Comparison of ENCODE assay signal across 8 cellular contexts in the genomic region with DNA sequence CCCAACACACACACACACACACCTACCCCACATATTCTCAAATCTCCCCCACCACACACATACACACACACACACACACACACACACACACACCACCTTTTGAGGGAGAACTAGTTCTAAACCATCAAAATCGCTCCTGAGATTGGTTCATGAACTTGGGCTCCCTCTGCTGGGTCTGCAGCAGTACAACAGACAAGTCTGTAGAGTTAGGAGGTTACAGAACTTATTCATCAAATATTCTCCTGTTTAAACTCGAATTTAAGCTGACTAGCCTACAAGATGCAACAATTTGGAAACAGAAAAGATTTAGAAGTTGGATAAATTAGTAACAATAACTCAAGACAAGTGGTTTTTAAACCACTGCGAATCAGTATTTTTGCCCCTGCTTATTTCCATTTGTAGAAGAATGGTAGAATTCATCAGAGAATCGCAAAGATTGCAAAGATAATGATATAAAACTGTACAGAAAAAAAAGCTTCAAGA.
DNase-seq lines count a peak whose midpoint lies in the region; ATAC-seq and TF ChIP-seq lines count a peak whose summit lies in the region.

No MANE protein-coding gene starts in this region.

- H3K9ac ChIP-seq in NT2/D1 (ENCODE audit: insufficient read length, low read depth), result no peak overlapping the region

- peak; percentile 93 for ATAC-seq in GM18907 (IDR thresholded peaks at IDR 0.05; ENCODE audit: unreplicated experiment)
- peak; percentile 75 for ATAC-seq in HG03280 (IDR thresholded peaks at IDR 0.05; ENCODE audit: unreplicated experiment)
- ATAC-seq in activated T-cell treated with anti-CD3 and anti-CD28 coated beads, Interleukin-2, amount 50 U/mL, for 72 hours (replicated peaks in 1 of 2), result peak in 1 of 2 donors; percentile 47

- no peaks in the 10 kb centered on the region for H3K36me3 Mint-ChIP-seq in activated T-cell treated with anti-CD3 and anti-CD28 coated beads, Interleukin-2, amount 50 U/mL, for 72 hours (ENCODE audit: insufficient read depth in 2 of 2)

- WGBS in spleen, 5 donors, result 31 to 36% (median 32%) methylated on average over 4 of the region's 4 CpGs

- H3K36me3 ChIP-seq in NT2/D1 (ENCODE audit: insufficient read depth, insufficient read length, low read length) (no peaks in the 10 kb centered on the region), left ventricle myocardium inferior (no peaks in the 10 kb centered on the region), spleen (no peaks in the 10 kb centered on the region)

- no peaks in the 10 kb centered on the region for H3K27me3 ChIP-seq in NT2/D1 (ENCODE audit: insufficient read depth, insufficient read length)
- no peaks in the 10 kb centered on the region for H3K27me3 ChIP-seq in left ventricle myocardium inferior (ENCODE audit: low read depth)
- H3K27me3 ChIP-seq in spleen (replicated peaks in 1 of 7), result no peaks in the 10 kb centered on the region

- no peak overlapping the region for H3K4me3 ChIP-seq in NT2/D1 (ENCODE audit: insufficient read length, low read depth)
- H3K4me3 ChIP-seq in left ventricle myocardium inferior, result no peak overlapping the region
- no peak overlapping the region for H3K4me3 ChIP-seq in spleen

- H3K4me1 ChIP-seq in NT2/D1 (ENCODE audit: insufficient read depth, insufficient read length) (no peaks in the 10 kb centered on the region), left ventricle myocardium inferior (no peaks in the 10 kb centered on the region), spleen (peaks cover 0 to 4% (median 0%) of the 10 kb centered on the region in 6 donors)

- peak; percentile 60 for TF ChIP-seq CTCF in left ventricle myocardium inferior (IDR thresholded peaks at IDR 0.05; ENCODE audit: borderline replicate concordance)
- TF ChIP-seq CTCF in spleen (IDR thresholded peaks at IDR 0.05 in 8 of 11, conservative IDR thresholded peaks at IDR 0.05 in 3 of 11), result peak in 10 of 11 experiments; percentile 40 to 70 (median 56)

- H3K27ac ChIP-seq in left ventricle myocardium inferior (replicated peaks) (no peak overlapping the region), spleen (no peak overlapping the region)

- intact Hi-C loops in left ventricle myocardium inferior (cut with micrococcal nuclease), result no loop called here
- intact Hi-C loops in spleen (cut with DNase I; ENCODE audit: low total_unique reads), result no loop called here

- H3K4me1 Mint-ChIP-seq in activated T-cell treated with anti-CD3 and anti-CD28 coated beads, Interleukin-2, amount 50 U/mL, for 72 hours (ENCODE audit: low read depth), result no peaks in the 10 kb centered on the region

- H3K9me3 ChIP-seq in NT2/D1 (ENCODE audit: insufficient read depth, low read length) (no peaks in the 10 kb centered on the region), left ventricle myocardium inferior (replicated peaks) (no peaks in the 10 kb centered on the region), spleen (no peaks in the 10 kb centered on the region)

- H3K27me3 Mint-ChIP-seq in activated T-cell treated with anti-CD3 and anti-CD28 coated beads, Interleukin-2, amount 50 U/mL, for 72 hours (ENCODE audit: low read depth), result peaks cover 8% of the 10 kb centered on the region

- H3K4me3 Mint-ChIP-seq in activated T-cell treated with anti-CD3 and anti-CD28 coated beads, Interleukin-2, amount 50 U/mL, for 72 hours, result no peak overlapping the region

- no peak overlapping the region for H3K27ac Mint-ChIP-seq in activated T-cell treated with anti-CD3 and anti-CD28 coated beads, Interleukin-2, amount 50 U/mL, for 72 hours

- DNase-seq in COR-L47 (lab: John Stamatoyannopoulos, UW) (peak; percentile 58), NT2/D1 (ENCODE audit: low read depth, low spot score) (peak; percentile 51), left ventricle myocardium inferior (no peak), spleen (no peak)
- peak; percentile 23 to 25 for DNase-seq in activated T-cell treated with anti-CD3 and anti-CD28 coated beads, Interleukin-2, amount 50 U/mL, for 72 hours
- no peak for DNase-seq in NK-92 treated with Interleukin-12 subunit alpha and Interleukin-12 subunit beta, amount 100 ng/mL, for 24 hours (lab: John Stamatoyannopoulos, UW)

- no peaks in the 10 kb centered on the region for H3K9me3 Mint-ChIP-seq in activated T-cell treated with anti-CD3 and anti-CD28 coated beads, Interleukin-2, amount 50 U/mL, for 72 hours

- no peak for TF ChIP-seq POLR2A in spleen (IDR thresholded peaks at IDR 0.05)

Comparison
In these comparisons a context has a peak if more than half of its experiments do, and no peak if none do; other contexts are left out.
1. DNase-seq: peak in COR-L47 (single experiment), NT2/D1 (single experiment) and activated T-cell treated with anti-CD3 and anti-CD28 coated beads, Interleukin-2, amount 50 U/mL, for 72 hours (2 of 2); none in left ventricle myocardium inferior (single experiment), spleen (single experiment) and NK-92 treated with Interleukin-12 subunit alpha and Interleukin-12 subunit beta, amount 100 ng/mL, for 24 hours (single experiment).